27 cellular contexts compared by ENCODE assay signal in the genomic region with DNA sequence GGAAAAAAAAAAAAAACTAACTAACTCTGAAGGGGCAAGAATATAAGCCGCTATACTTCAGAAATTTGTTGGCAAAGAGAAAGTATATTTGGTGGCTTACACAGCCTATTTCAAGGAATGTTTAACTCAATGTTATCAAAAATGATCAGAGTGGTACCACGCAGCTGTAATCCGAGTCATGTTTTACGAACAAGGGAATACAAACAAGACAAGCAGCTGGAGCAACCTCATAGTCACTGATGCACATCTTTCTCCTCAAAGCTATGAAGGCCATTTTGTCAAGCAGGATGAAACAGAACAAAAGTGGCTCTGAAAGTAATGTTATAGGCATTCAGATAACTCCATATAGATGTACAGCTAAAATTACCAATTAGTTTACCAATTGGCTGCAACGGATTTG.
DNase-seq lines count a peak whose midpoint lies in the region; ATAC-seq and TF ChIP-seq lines count a peak whose summit lies in the region.
"Had no signal": no experiment of that assay in that cellular context is flagged by ENCODE, and none has a peak within 500 bp of the region (broad histone marks: within the 10 kb centered on the region; RNA-seq: fewer than 3 reads in every experiment).

No MANE protein-coding gene starts in this region.

- ATAC-seq in GM18861 (IDR thresholded peaks at IDR 0.05; ENCODE audit: unreplicated experiment): no peak
- ATAC-seq in CD4-positive, alpha-beta T cell (ENCODE audit: poor library complexity): no peak
- ATAC-seq: body of pancreas; K562; left lobe of liver; Right ventricle myocardium inferior; stimulated activated naive B cell treated with anti-CD40 and anti-IgM and Interleukin-4, amounts not matched to agents 10 μg/mL and 1 μg/mL and 100 μg/mL, for 72 hours had no signal

- POLR2A ChIA-PET in CD4-positive, alpha-beta T cell (lab: Charles Lee): no interaction called here
- POLR2A ChIA-PET in CD4-positive, alpha-beta memory T cell (lab: Charles Lee; ENCODE audit: partially characterized antibody): no interaction called here

- TF ChIP-seq CTCF in CD4-positive, alpha-beta T cell (IDR thresholded peaks at IDR 0.05): no peak

- no peaks in the 10 kb centered on the region for H3K9me3 ChIP-seq in CD4-positive, alpha-beta T cell (ENCODE audit: control insufficient read depth, low read length)
- no peaks in the 10 kb centered on the region for H3K9me3 ChIP-seq in CD4-positive, alpha-beta memory T cell (ENCODE audit: control insufficient read depth in 1 of 2, low read length in 2 of 2)
- H3K9me3 ChIP-seq: body of pancreas, prostate gland had no signal

- no peak overlapping the region for H3K27ac ChIP-seq in CD4-positive, alpha-beta T cell (ENCODE audit: low read depth, low read length)
- no peak overlapping the region for H3K27ac ChIP-seq in CD4-positive, alpha-beta memory T cell (ENCODE audit: low read depth, low read length)
- H3K27ac ChIP-seq: body of pancreas, prostate gland, WERI-Rb-1 had no signal

- CTCF ChIA-PET in CD4-positive, alpha-beta T cell (lab: Charles Lee): interaction anchor here (1.3 kb wide), 1 partner anchor 21 kb away, joined by 4 read pairs; no protein-coding TSS in a partner anchor
- CTCF ChIA-PET in CD4-positive, alpha-beta memory T cell (lab: Charles Lee; ENCODE audit: partially characterized antibody): no interaction called here

- H3K4me3 ChIP-seq in CD4-positive, alpha-beta memory T cell (ENCODE audit: low read length in 2 of 2): no peak overlapping the region
- H3K4me3 ChIP-seq: body of pancreas, K562, prostate gland had no signal

- no peaks in the 10 kb centered on the region for H3K27me3 ChIP-seq in CD4-positive, alpha-beta T cell (ENCODE audit: control insufficient read depth, insufficient read depth, low read length)
- H3K27me3 ChIP-seq in CD4-positive, alpha-beta memory T cell (ENCODE audit: insufficient read depth, low read length): no peaks in the 10 kb centered on the region
- H3K27me3 ChIP-seq: body of pancreas had no signal

- H3K4me1 ChIP-seq in CD4-positive, alpha-beta memory T cell (ENCODE audit: insufficient read depth, low read length): peaks cover 1% of the 10 kb centered on the region
- H3K4me1 ChIP-seq: body of pancreas, prostate gland had no signal

- intact Hi-C loops in CD4-positive, alpha-beta T cell (cut with DNase I, micrococcal nuclease): no loop called here
- intact Hi-C loops in CD4-positive, alpha-beta memory T cell (cut with micrococcal nuclease): no loop called here

- no peaks in the 10 kb centered on the region for H3K9me3 Mint-ChIP-seq in CD4-positive, alpha-beta T cell
- H3K9me3 Mint-ChIP-seq in CD4-positive, alpha-beta memory T cell: no peaks in the 10 kb centered on the region
- H3K9me3 Mint-ChIP-seq: activated T-helper 2 cell treated with anti-CD3 and anti-CD28 coated beads, Interferon-gamma antibody, Interleukin-2, Interleukin-4, amounts not matched to agents 10 μg/mL and 5 μg/mL and 100 μg/mL, durations not matched to agents 14 hours and 24 hours and 36 hours had no signal

- H3K27me3 Mint-ChIP-seq in CD4-positive, alpha-beta T cell: no peaks in the 10 kb centered on the region
- no peaks in the 10 kb centered on the region for H3K27me3 Mint-ChIP-seq in CD4-positive, alpha-beta memory T cell
- H3K27me3 Mint-ChIP-seq: activated naive CD8-positive, alpha-beta T cell treated with anti-CD3 and anti-CD28 coated beads for 36 hours; CD4-positive, CD25-positive, alpha-beta regulatory T cell; stimulated activated naive B cell treated with anti-CD40 and anti-IgM and Interleukin-4, amounts not matched to agents 10 μg/mL and 1 μg/mL and 100 μg/mL, for 72 hours had no signal

- peaks cover 27% of the 10 kb centered on the region for H3K4me1 Mint-ChIP-seq in CD4-positive, alpha-beta T cell (ENCODE audit: low read depth)
- H3K4me1 Mint-ChIP-seq in CD4-positive, alpha-beta memory T cell: peaks cover 12 to 19% (median 16%) of the 10 kb centered on the region in 4 donors
- H3K4me1 Mint-ChIP-seq: mesothelial cell of epicardium had no signal

- peaks cover 32% of the 10 kb centered on the region for H3K36me3 Mint-ChIP-seq in CD4-positive, alpha-beta T cell (ENCODE audit: low read depth)
- peaks cover 11 to 24% of the 10 kb centered on the region in 2 donors for H3K36me3 Mint-ChIP-seq in CD4-positive, alpha-beta memory T cell

- no peak overlapping the region for H3K4me3 Mint-ChIP-seq in CD4-positive, alpha-beta T cell
- H3K4me3 Mint-ChIP-seq in CD4-positive, alpha-beta memory T cell: no peak overlapping the region
- H3K4me3 Mint-ChIP-seq: activated naive CD8-positive, alpha-beta T cell treated with anti-CD3 and anti-CD28 coated beads for 36 hours; CD4-positive, CD25-positive, alpha-beta regulatory T cell; mesothelial cell of epicardium; nephron progenitor cell; stimulated activated naive B cell treated with anti-CD40 and anti-IgM and Interleukin-4, amounts not matched to agents 10 μg/mL and 1 μg/mL and 100 μg/mL, for 72 hours had no signal

- peak; percentile 2 for DNase-seq in EH (ENCODE audit: low read depth)
- peak; percentile 61 for DNase-seq in NCI-H2029 treated with DMSO at 0.1 percent for 48 hours (lab: John Stamatoyannopoulos, UW)
- peak; percentile 88 for DNase-seq in NCI-H748 (lab: John Stamatoyannopoulos, UW; ENCODE audit: unreplicated experiment)
- DNase-seq in kidney tubule cell (ENCODE audit: low spot score): peak; percentile 6
- no peak for DNase-seq in activated T-cell treated with anti-CD3 and anti-CD28 coated beads for 4 hours
- DNase-seq in CD4-positive, alpha-beta T cell: no peak
- DNase-seq in CD4-positive, alpha-beta memory T cell: no peak
- DNase-seq: activated CD4-positive, alpha-beta T cell treated with anti-CD3 and anti-CD28 coated beads, Interleukin-2, amount 50 U/mL, for 1 hour; activated naive CD8-positive, alpha-beta T cell treated with anti-CD3 and anti-CD28 coated beads for 36 hours; body of pancreas; CD4-positive, CD25-positive, alpha-beta regulatory T cell; effector memory CD4-positive, alpha-beta T cell; glutamatergic neuron; MM.1S; NCI-H446; nephron progenitor cell; stimulated activated CD4-positive, alpha-beta T cell treated with anti-CD3 and anti-CD28 coated beads, Interleukin-2, amount 100 ng/mL, for 24 hours; stimulated activated naive B cell treated with anti-CD40 and anti-IgM and Interleukin-4, amounts not matched to agents 10 μg/mL and 1 μg/mL and 100 μg/mL, for 72 hours; T-helper 1 cell; WERI-Rb-1 had no signal

- H3K36me3 ChIP-seq in CD4-positive, alpha-beta memory T cell (ENCODE audit: insufficient read depth, low read length): no peaks in the 10 kb centered on the region
- H3K36me3 ChIP-seq: prostate gland, WERI-Rb-1 had no signal

- H3K27ac Mint-ChIP-seq in CD4-positive, alpha-beta T cell: no peak overlapping the region
- H3K27ac Mint-ChIP-seq in CD4-positive, alpha-beta memory T cell: no peak overlapping the region
- H3K27ac Mint-ChIP-seq: activated naive CD8-positive, alpha-beta T cell treated with anti-CD3 and anti-CD28 coated beads for 36 hours; activated T-helper 2 cell treated with anti-CD3 and anti-CD28 coated beads, Interferon-gamma antibody, Interleukin-2, Interleukin-4, amounts not matched to agents 10 μg/mL and 5 μg/mL and 100 μg/mL, durations not matched to agents 14 hours and 24 hours and 36 hours; CD4-positive, CD25-positive, alpha-beta regulatory T cell; mesothelial cell of epicardium; nephron progenitor cell; stimulated activated naive B cell treated with anti-CD40 and anti-IgM and Interleukin-4, amounts not matched to agents 10 μg/mL and 1 μg/mL and 100 μg/mL, for 72 hours had no signal

Comparison
In these comparisons a context has a peak if more than half of its experiments do, and no peak if none do; other contexts are left out.
1. DNase-seq: peak in EH (single experiment), NCI-H2029 treated with DMSO at 0.1 percent for 48 hours (single experiment), NCI-H748 (single experiment) and kidney tubule cell (single experiment); none in activated T-cell treated with anti-CD3 and anti-CD28 coated beads for 4 hours (single experiment), CD4-positive, alpha-beta T cell (0 of 10) and CD4-positive, alpha-beta memory T cell (0 of 5).